In genomic region chr13:79258489-79258888, GRCh38 we compare ENCODE assay signal across 11 cellular contexts.
A peak's percentile ranks its signal among the peaks of the same experiment; 100 is the strongest.
DNase-seq lines count a peak whose midpoint lies in the region; ATAC-seq and TF ChIP-seq lines count a peak whose summit lies in the region.
"Had no signal": no experiment of that assay in that cellular context is flagged by ENCODE, and none has a peak within 500 bp of the region (broad histone marks: within the 10 kb centered on the region; RNA-seq: fewer than 3 reads in every experiment).

No MANE protein-coding gene starts in this region.

- DNase-seq in activated CD8-positive, alpha-beta T cell treated with anti-CD3 and anti-CD28 coated beads for 36 hours, result peak; percentile 37
- no peak for DNase-seq in activated CD8-positive, alpha-beta T cell treated with anti-CD3 and anti-CD28 coated beads, Interleukin-2, amount 10 ng/mL, durations not matched to agents 7 days and 5 days
- DNase-seq in activated naive CD8-positive, alpha-beta T cell treated with anti-CD3 and anti-CD28 coated beads, Interleukin-2, amount 50 U/mL, for 24 hours, result peak; percentile 4
- no peak for DNase-seq in effector memory CD8-positive, alpha-beta T cell
- DNase-seq in tibial artery (no peak), NCI-H748 (lab: John Stamatoyannopoulos, UW; ENCODE audit: unreplicated experiment) (no peak)

- no peak for TF ChIP-seq CTCF in activated CD8-positive, alpha-beta T cell treated with anti-CD3 and anti-CD28 coated beads for 36 hours (IDR thresholded peaks at IDR 0.05)
- no peak for TF ChIP-seq CTCF in tibial artery (IDR thresholded peaks at IDR 0.05)

- peaks cover 3% of the 10 kb centered on the region for H3K4me1 Mint-ChIP-seq in activated CD8-positive, alpha-beta T cell treated with anti-CD3 and anti-CD28 coated beads for 36 hours (ENCODE audit: low read depth)
- H3K4me1 Mint-ChIP-seq in activated CD8-positive, alpha-beta T cell treated with anti-CD3 and anti-CD28 coated beads, Interleukin-2, amount 10 ng/mL, durations not matched to agents 7 days and 5 days (ENCODE audit: low read depth), result no peaks in the 10 kb centered on the region
- H3K4me1 Mint-ChIP-seq in activated naive CD8-positive, alpha-beta T cell treated with anti-CD3 and anti-CD28 coated beads, Interleukin-2, amount 50 U/mL, for 24 hours, result no peaks in the 10 kb centered on the region
- H3K4me1 Mint-ChIP-seq in effector memory CD8-positive, alpha-beta T cell (ENCODE audit: low read depth in 2 of 2), result no peaks in the 10 kb centered on the region
- H3K4me1 Mint-ChIP-seq: brain had no signal

- H3K9me3 ChIP-seq in tibial artery, result no peaks in the 10 kb centered on the region
- H3K9me3 ChIP-seq: A549, SJSA1 had no signal

- no peaks in the 10 kb centered on the region for H3K4me1 ChIP-seq in tibial artery
- H3K4me1 ChIP-seq: A549, SJSA1 had no signal

- no peaks in the 10 kb centered on the region for H3K9me3 Mint-ChIP-seq in activated CD8-positive, alpha-beta T cell treated with anti-CD3 and anti-CD28 coated beads for 36 hours
- no peaks in the 10 kb centered on the region for H3K9me3 Mint-ChIP-seq in activated CD8-positive, alpha-beta T cell treated with anti-CD3 and anti-CD28 coated beads, Interleukin-2, amount 10 ng/mL, durations not matched to agents 7 days and 5 days (ENCODE audit: insufficient read depth)
- no peaks in the 10 kb centered on the region for H3K9me3 Mint-ChIP-seq in activated naive CD8-positive, alpha-beta T cell treated with anti-CD3 and anti-CD28 coated beads, Interleukin-2, amount 50 U/mL, for 24 hours
- no peaks in the 10 kb centered on the region for H3K9me3 Mint-ChIP-seq in effector memory CD8-positive, alpha-beta T cell
- H3K9me3 Mint-ChIP-seq: brain had no signal

- no peak overlapping the region for H3K4me3 Mint-ChIP-seq in activated CD8-positive, alpha-beta T cell treated with anti-CD3 and anti-CD28 coated beads for 36 hours
- no peak overlapping the region for H3K4me3 Mint-ChIP-seq in activated CD8-positive, alpha-beta T cell treated with anti-CD3 and anti-CD28 coated beads, Interleukin-2, amount 10 ng/mL, durations not matched to agents 7 days and 5 days
- no peak overlapping the region for H3K4me3 Mint-ChIP-seq in activated naive CD8-positive, alpha-beta T cell treated with anti-CD3 and anti-CD28 coated beads, Interleukin-2, amount 50 U/mL, for 24 hours
- no peak overlapping the region for H3K4me3 Mint-ChIP-seq in effector memory CD8-positive, alpha-beta T cell
- H3K4me3 Mint-ChIP-seq: brain had no signal

- H3K4me3 ChIP-seq in tibial artery, result no peak overlapping the region
- H3K4me3 ChIP-seq: A549, SJSA1 had no signal

- intact Hi-C loops in activated CD8-positive, alpha-beta T cell treated with anti-CD3 and anti-CD28 coated beads for 36 hours (cut with micrococcal nuclease), result no loop called here
- intact Hi-C loops in tibial artery (cut with DNase I; ENCODE audit: low total_unique reads), result no loop called here

- no peaks in the 10 kb centered on the region for H3K36me3 Mint-ChIP-seq in activated CD8-positive, alpha-beta T cell treated with anti-CD3 and anti-CD28 coated beads for 36 hours (ENCODE audit: low read depth)
- no peaks in the 10 kb centered on the region for H3K36me3 Mint-ChIP-seq in activated CD8-positive, alpha-beta T cell treated with anti-CD3 and anti-CD28 coated beads, Interleukin-2, amount 10 ng/mL, durations not matched to agents 7 days and 5 days (ENCODE audit: low read depth)
- no peaks in the 10 kb centered on the region for H3K36me3 Mint-ChIP-seq in activated naive CD8-positive, alpha-beta T cell treated with anti-CD3 and anti-CD28 coated beads, Interleukin-2, amount 50 U/mL, for 24 hours (ENCODE audit: low read depth)
- no peaks in the 10 kb centered on the region for H3K36me3 Mint-ChIP-seq in effector memory CD8-positive, alpha-beta T cell (ENCODE audit: insufficient read depth)
- H3K36me3 Mint-ChIP-seq: brain had no signal

- no peaks in the 10 kb centered on the region for H3K27me3 ChIP-seq in tibial artery

- CTCF ChIA-PET in activated CD8-positive, alpha-beta T cell treated with anti-CD3 and anti-CD28 coated beads for 36 hours (lab: Charles Lee), result no interaction called here
- CTCF ChIA-PET in activated CD8-positive, alpha-beta T cell treated with anti-CD3 and anti-CD28 coated beads, Interleukin-2, amount 10 ng/mL, durations not matched to agents 7 days and 5 days (lab: Charles Lee), result no interaction called here

- no peak overlapping the region for H3K27ac ChIP-seq in tibial artery
- H3K27ac ChIP-seq: A549, SJSA1 had no signal

- ATAC-seq in activated CD8-positive, alpha-beta T cell treated with anti-CD3 and anti-CD28 coated beads for 36 hours, result peak; percentile 45
- no peak for ATAC-seq in activated CD8-positive, alpha-beta T cell treated with anti-CD3 and anti-CD28 coated beads, Interleukin-2, amount 10 ng/mL, durations not matched to agents 7 days and 5 days
- ATAC-seq in GM21825 (IDR thresholded peaks at IDR 0.05; ENCODE audit: unreplicated experiment) (peak; percentile 98), HG03460 (IDR thresholded peaks at IDR 0.05; ENCODE audit: unreplicated experiment) (peak; percentile 65)
- ATAC-seq in activated naive CD8-positive, alpha-beta T cell treated with anti-CD3 and anti-CD28 coated beads, Interleukin-2, amount 50 U/mL, for 24 hours, result no peak
- no peak for ATAC-seq in effector memory CD8-positive, alpha-beta T cell (replicated peaks)
- ATAC-seq: A549 had no signal

- POLR2A ChIA-PET in activated CD8-positive, alpha-beta T cell treated with anti-CD3 and anti-CD28 coated beads for 36 hours (lab: Charles Lee), result interaction anchor here (0.7 kb wide), 1 partner anchor 1259 kb away, joined by 4 read pairs; no protein-coding TSS in a partner anchor
- POLR2A ChIA-PET in activated CD8-positive, alpha-beta T cell treated with anti-CD3 and anti-CD28 coated beads, Interleukin-2, amount 10 ng/mL, durations not matched to agents 7 days and 5 days (lab: Charles Lee), result no interaction called here

- no peaks in the 10 kb centered on the region for H3K36me3 ChIP-seq in tibial artery
- H3K36me3 ChIP-seq: SJSA1 had no signal

- H3K27me3 Mint-ChIP-seq in activated CD8-positive, alpha-beta T cell treated with anti-CD3 and anti-CD28 coated beads for 36 hours, result peaks cover 2% of the 10 kb centered on the region
- peaks cover 4% of the 10 kb centered on the region for H3K27me3 Mint-ChIP-seq in activated CD8-positive, alpha-beta T cell treated with anti-CD3 and anti-CD28 coated beads, Interleukin-2, amount 10 ng/mL, durations not matched to agents 7 days and 5 days (ENCODE audit: low read depth)
- peaks cover 5% of the 10 kb centered on the region for H3K27me3 Mint-ChIP-seq in activated naive CD8-positive, alpha-beta T cell treated with anti-CD3 and anti-CD28 coated beads, Interleukin-2, amount 50 U/mL, for 24 hours
- peaks cover 0 to 17% of the 10 kb centered on the region in 2 donors for H3K27me3 Mint-ChIP-seq in effector memory CD8-positive, alpha-beta T cell
- H3K27me3 Mint-ChIP-seq: brain had no signal

- H3K27ac Mint-ChIP-seq in activated CD8-positive, alpha-beta T cell treated with anti-CD3 and anti-CD28 coated beads for 36 hours, result no peak overlapping the region
- H3K27ac Mint-ChIP-seq in activated CD8-positive, alpha-beta T cell treated with anti-CD3 and anti-CD28 coated beads, Interleukin-2, amount 10 ng/mL, durations not matched to agents 7 days and 5 days, result no peak overlapping the region
- H3K27ac Mint-ChIP-seq in activated naive CD8-positive, alpha-beta T cell treated with anti-CD3 and anti-CD28 coated beads, Interleukin-2, amount 50 U/mL, for 24 hours, result peak overlapping the region; percentile 15
- H3K27ac Mint-ChIP-seq in effector memory CD8-positive, alpha-beta T cell, result no peak overlapping the region
- H3K27ac Mint-ChIP-seq: brain had no signal

Comparison
In these comparisons a context has a peak if more than half of its experiments do, and no peak if none do; other contexts are left out.
1. ATAC-seq: peak in activated CD8-positive, alpha-beta T cell treated with anti-CD3 and anti-CD28 coated beads for 36 hours (single experiment), GM21825 (single experiment) and HG03460 (single experiment); none in activated CD8-positive, alpha-beta T cell treated with anti-CD3 and anti-CD28 coated beads, Interleukin-2, amount 10 ng/mL, durations not matched to agents 7 days and 5 days (single experiment), activated naive CD8-positive, alpha-beta T cell treated with anti-CD3 and anti-CD28 coated beads, Interleukin-2, amount 50 U/mL, for 24 hours (single experiment) and effector memory CD8-positive, alpha-beta T cell (single experiment).
2. DNase-seq: peak in activated CD8-positive, alpha-beta T cell treated with anti-CD3 and anti-CD28 coated beads for 36 hours (single experiment) and activated naive CD8-positive, alpha-beta T cell treated with anti-CD3 and anti-CD28 coated beads, Interleukin-2, amount 50 U/mL, for 24 hours (single experiment); none in activated CD8-positive, alpha-beta T cell treated with anti-CD3 and anti-CD28 coated beads, Interleukin-2, amount 10 ng/mL, durations not matched to agents 7 days and 5 days (single experiment), effector memory CD8-positive, alpha-beta T cell (0 of 3), tibial artery (0 of 2) and NCI-H748 (single experiment).